In genomic region chr6:41073203-41073967, GRCh38 we compare ENCODE assay signal across 1 cellular context.
TF ChIP-seq lines count a peak whose summit lies in the region.

No MANE protein-coding gene starts in this region.

TF ChIP-seq in HepG2, 621 proteins besides CTCF, POLR2A, EP300 and RAD21 (continued from another document and continues in another):
- TF ChIP-seq ARID5B (CRISPR knock-in tag; IDR thresholded peaks at IDR 0.05) (no peak; the same call in 1 of the 2 replicates), NR3C1 (CRISPR knock-in tag; IDR thresholded peaks at IDR 0.05) (no peak), FOSL1 (CRISPR knock-in tag; IDR thresholded peaks at IDR 0.05; ENCODE audit: borderline replicate concordance) (peak; percentile 49; the same call in 1 of the 2 replicates), SMAD1 (CRISPR knock-in tag; IDR thresholded peaks at IDR 0.05; ENCODE audit: borderline replicate concordance, low read depth) (no peak), AGO2 (optimal IDR thresholded peaks at IDR 0.05; ENCODE audit: low read depth, low read length) (peak; percentile 100), TEAD3 (CRISPR knock-in tag; optimal IDR thresholded peaks at IDR 0.05; ENCODE audit: borderline replicate concordance) (peak; percentile 18), KMT2A (CRISPR knock-in tag; IDR thresholded peaks at IDR 0.05) (peak; percentile 84; the same call in 1 of the 2 replicates), NFIB (CRISPR knock-in tag; IDR thresholded peaks at IDR 0.05; ENCODE audit: borderline replicate concordance) (no peak), ARNT (IDR thresholded peaks at IDR 0.05) (no peak), FOXA3 (CRISPR knock-in tag; IDR thresholded peaks at IDR 0.05) (peak; percentile 39), NCOR1 (IDR thresholded peaks at IDR 0.05; ENCODE audit: borderline replicate concordance, low read length) (no peak), MAZ (IDR thresholded peaks at IDR 0.05; ENCODE audit: borderline replicate concordance, low read depth, low read length) (peak; percentile 85), MAZ (CRISPR knock-in tag; IDR thresholded peaks at IDR 0.05; ENCODE audit: low read depth) (peak; percentile 45), MYPOP (CRISPR knock-in tag; IDR thresholded peaks at IDR 0.05) (no peak; the same call in 1 of the 2 replicates), SIX4 (CRISPR knock-in tag; IDR thresholded peaks at IDR 0.05) (no peak), PRDM4 (CRISPR knock-in tag; IDR thresholded peaks at IDR 0.05; ENCODE audit: borderline replicate concordance) (no peak), HMGXB4 (CRISPR knock-in tag; IDR thresholded peaks at IDR 0.05; ENCODE audit: borderline replicate concordance in 1 of 2, low read depth in 1 of 2) (peak; percentile 29 to 84; a peak in 3 of 4 replicates), ONECUT2 (CRISPR knock-in tag; IDR thresholded peaks at IDR 0.05) (no peak), MXD3 (CRISPR knock-in tag; IDR thresholded peaks at IDR 0.05) (peak; percentile 60; the same call in 1 of the 2 replicates), SP5 (CRISPR knock-in tag; IDR thresholded peaks at IDR 0.05; ENCODE audit: borderline replicate concordance, low read depth) (peak; percentile 84), E2F1 (CRISPR knock-in tag; IDR thresholded peaks at IDR 0.05) (peak; percentile 59; the same call in 1 of the 2 replicates), ZNF234 (CRISPR knock-in tag; conservative IDR thresholded peaks at IDR 0.05) (no peak), RARG (CRISPR knock-in tag; IDR thresholded peaks at IDR 0.05; ENCODE audit: low read depth) (no peak), THAP9 (CRISPR knock-in tag; IDR thresholded peaks at IDR 0.05; ENCODE audit: borderline replicate concordance) (no peak), ARNTL (CRISPR knock-in tag; IDR thresholded peaks at IDR 0.05) (no peak; the same call in 1 of the 2 replicates), MAFK (conservative IDR thresholded peaks at IDR 0.05 in 1 of 2, IDR thresholded peaks at IDR 0.05 in 1 of 2; ENCODE audit: low read length in 2 of 2) (no peak), CCAR2 (optimal IDR thresholded peaks at IDR 0.05; ENCODE audit: low read depth, low read length) (no peak), KAT7 (CRISPR knock-in tag; IDR thresholded peaks at IDR 0.05; ENCODE audit: borderline replicate concordance) (no peak), ATF7 (IDR thresholded peaks at IDR 0.05) (no peak), ATF7 (CRISPR knock-in tag; IDR thresholded peaks at IDR 0.05) (no peak), MEIS2 (CRISPR knock-in tag; IDR thresholded peaks at IDR 0.05) (peak; percentile 27; the same call in 1 of the 2 replicates), ADNP (CRISPR knock-in tag; IDR thresholded peaks at IDR 0.05) (no peak), ZNF567 (CRISPR knock-in tag; IDR thresholded peaks at IDR 0.05; ENCODE audit: borderline replicate concordance) (no peak), ZNF451 (CRISPR knock-in tag; IDR thresholded peaks at IDR 0.05) (peak; percentile 45), MBNL3 (CRISPR knock-in tag; conservative IDR thresholded peaks at IDR 0.05) (no peak), ZNF253 (CRISPR knock-in tag; IDR thresholded peaks at IDR 0.05; ENCODE audit: borderline replicate concordance) (peak; percentile 66; the same call in 1 of the 2 replicates), MXI1 (IDR thresholded peaks at IDR 0.05; ENCODE audit: borderline replicate concordance, low read depth, low read length) (no peak; the same call in 2 of the 3 replicates), ZSCAN20 (CRISPR knock-in tag; IDR thresholded peaks at IDR 0.05; ENCODE audit: borderline replicate concordance) (0 out of 2 replicates have a peak, but pooled peaks have one; percentile 43), HHEX (CRISPR knock-in tag; IDR thresholded peaks at IDR 0.05) (no peak), TAF15 (IDR thresholded peaks at IDR 0.05; ENCODE audit: low read depth, low read length, poor library complexity, severe bottlenecking) (no peak), FOXP1 (IDR thresholded peaks at IDR 0.05) (no peak), FOXP1 (CRISPR knock-in tag; IDR thresholded peaks at IDR 0.05) (no peak), ZNF549 (CRISPR knock-in tag; IDR thresholded peaks at IDR 0.05) (no peak), CERS6 (CRISPR knock-in tag; IDR thresholded peaks at IDR 0.05) (peak; percentile 49; the same call in 1 of the 2 replicates), GPN1 (CRISPR knock-in tag; IDR thresholded peaks at IDR 0.05; ENCODE audit: borderline replicate concordance) (0 out of 2 replicates have a peak, but pooled peaks have one; percentile 81), TGIF2 (CRISPR knock-in tag; IDR thresholded peaks at IDR 0.05) (peak; percentile 67), HNRNPUL1 (IDR thresholded peaks at IDR 0.05; ENCODE audit: low read depth, low read length) (no peak), HDAC1 (CRISPR knock-in tag; IDR thresholded peaks at IDR 0.05) (peak; percentile 80), BRD4 (CRISPR knock-in tag; IDR thresholded peaks at IDR 0.05) (0 out of 2 replicates have a peak, but pooled peaks have one; percentile 33), HNF4A (CRISPR knock-in tag; IDR thresholded peaks at IDR 0.05) (no peak; the same call in 1 of the 2 replicates), ZNF207 (IDR thresholded peaks at IDR 0.05; ENCODE audit: borderline replicate concordance) (no peak), ZNF761 (CRISPR knock-in tag; conservative IDR thresholded peaks at IDR 0.05) (0 out of 2 replicates have a peak, but pooled peaks have one; percentile 19), ZNF225 (CRISPR knock-in tag; IDR thresholded peaks at IDR 0.05) (no peak; the same call in 1 of the 2 replicates), GATAD2A (CRISPR knock-in tag; IDR thresholded peaks at IDR 0.05) (peak; percentile 51; the same call in 1 of the 2 replicates), ZNF382 (CRISPR knock-in tag; IDR thresholded peaks at IDR 0.05; ENCODE audit: borderline replicate concordance) (no peak), HMG20B (CRISPR knock-in tag; conservative IDR thresholded peaks at IDR 0.05) (no peak), SNAI1 (CRISPR knock-in tag; IDR thresholded peaks at IDR 0.05; ENCODE audit: borderline replicate concordance) (no peak)
